In the genomic region with DNA sequence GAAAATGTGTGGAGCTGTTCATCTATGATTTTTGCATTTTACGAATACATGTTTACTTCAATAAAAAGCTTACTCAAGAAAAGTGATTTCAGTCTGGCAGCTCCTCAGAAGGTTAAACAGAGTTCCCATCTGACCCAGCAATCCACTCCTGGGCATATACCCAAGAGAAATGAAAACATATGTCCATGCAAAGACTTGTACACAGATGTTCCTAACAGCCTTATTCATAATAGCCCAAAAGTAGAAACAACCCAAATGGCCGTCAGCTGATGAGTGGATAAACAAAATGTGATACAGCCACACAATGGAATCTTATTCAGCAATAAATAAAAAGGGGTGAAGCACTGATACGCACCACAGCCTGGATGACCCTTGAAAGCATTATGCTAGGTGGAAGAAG, we compare ENCODE assay signal across 18 cellular contexts. TPM values are rescaled to one million over a fixed set of nuclear protein-coding genes. Genes with fewer than 3 reads are reported as not detected.
DNase-seq lines count a peak whose midpoint lies in the region; ATAC-seq and TF ChIP-seq lines count a peak whose summit lies in the region.
"Had no signal": no experiment of that assay in that cellular context is flagged by ENCODE, and none has a peak within 500 bp of the region (broad histone marks: within the 10 kb centered on the region; RNA-seq: fewer than 3 reads in every experiment).

No MANE protein-coding gene starts in this region.

- H3K4me1 ChIP-seq in parathyroid adenoma (peaks cover 36% of the 10 kb centered on the region), neuronal stem cell (ENCODE audit: control insufficient read depth in 2 of 2, insufficient read depth in 1 of 2, low read depth in 1 of 2, low read length in 2 of 2) (peaks cover 2 to 13% of the 10 kb centered on the region in 2 donors)
- H3K4me1 ChIP-seq: colonic mucosa had no signal

- peaks cover 8% of the 10 kb centered on the region for H3K79me2 ChIP-seq in parathyroid adenoma

- no peak overlapping the region for H3K18ac ChIP-seq in neuronal stem cell (ENCODE audit: low read length)

- no peaks in the 10 kb centered on the region for H3K4me1 Mint-ChIP-seq in natural killer cell

- ATAC-seq in natural killer cell: no peak
- ATAC-seq: activated naive CD4-positive, alpha-beta T cell treated with anti-CD3 and anti-CD28 coated beads, Interleukin-2, amount 50 U/mL, for 72 hours; left lung had no signal

- H3K27ac ChIP-seq in parathyroid adenoma (peak overlapping the region; percentile 86), neuronal stem cell (replicated peaks; ENCODE audit: low read length) (no peak overlapping the region)
- H3K27ac ChIP-seq: colonic mucosa, left lung, neutrophil, Peyer's patch, SK-N-MC, thyroid gland had no signal

- no peak overlapping the region for H3K4me3 Mint-ChIP-seq in natural killer cell

- H4K8ac ChIP-seq in neuronal stem cell (ENCODE audit: low read depth, low read length): no peak overlapping the region

- WGBS in neuronal stem cell (ENCODE audit: extremely low coverage in 2 of 2, insufficient read length in 2 of 2, insufficient replicate concordance in 1 of 2), 2 donors: no CpG with 5 or more reads among the region's 3 CpGs

- H2BK120ac ChIP-seq in neuronal stem cell (ENCODE audit: low read depth, low read length): no peak overlapping the region

- H3K4me3 ChIP-seq in parathyroid adenoma (ENCODE audit: low read depth, low read length) (no peak overlapping the region), neuronal stem cell (ENCODE audit: low read length in 2 of 2) (no peak overlapping the region)
- H3K4me3 ChIP-seq: colonic mucosa, left lung, Peyer's patch, SK-N-MC, thyroid gland had no signal

- no peak overlapping the region for H3K27ac Mint-ChIP-seq in natural killer cell
- H3K27ac Mint-ChIP-seq: activated naive CD4-positive, alpha-beta T cell treated with anti-CD3 and anti-CD28 coated beads, Interleukin-2, amount 50 U/mL, for 72 hours had no signal

- no peak overlapping the region for H2BK5ac ChIP-seq in neuronal stem cell (ENCODE audit: low read length)

- no peak overlapping the region for H2AK5ac ChIP-seq in neuronal stem cell (ENCODE audit: low read depth, low read length)

- TF ChIP-seq POLR2A in erythroblast (IDR thresholded peaks at IDR 0.05; ENCODE audit: low read length): no peak

- no peak for TF ChIP-seq CTCF in parathyroid adenoma (IDR thresholded peaks at IDR 0.05)
- no peak for TF ChIP-seq CTCF in natural killer cell (IDR thresholded peaks at IDR 0.05)

- H3K36me3 Mint-ChIP-seq in natural killer cell: no peaks in the 10 kb centered on the region
- H3K36me3 Mint-ChIP-seq: activated naive CD4-positive, alpha-beta T cell treated with anti-CD3 and anti-CD28 coated beads, Interleukin-2, amount 50 U/mL, for 72 hours had no signal

- H3K36me3 ChIP-seq in parathyroid adenoma (ENCODE audit: control insufficient read depth, insufficient read depth, low read length) (no peaks in the 10 kb centered on the region), neuronal stem cell (replicated peaks in 1 of 2; ENCODE audit: control insufficient read depth in 2 of 2, insufficient read depth in 2 of 2, low read length in 2 of 2) (no peaks in the 10 kb centered on the region)
- H3K36me3 ChIP-seq: colonic mucosa, left lung, neutrophil, Peyer's patch, thyroid gland had no signal

- H3K9ac ChIP-seq in parathyroid adenoma (no peak overlapping the region), neuronal stem cell (ENCODE audit: low read depth, low read length, poor library complexity) (no peak overlapping the region)

- DNase-seq in DMS 273 (lab: John Stamatoyannopoulos, UW; ENCODE audit: unreplicated experiment): peak; percentile 85
- peak; percentile 15 for DNase-seq in LHCN-M2 (ENCODE audit: low read depth)
- DNase-seq in erythroblast (lab: John Stamatoyannopoulos, UW): peak; percentile 18 to 35
- no peak for DNase-seq in neuronal stem cell (ENCODE audit: low spot score)
- DNase-seq in occipital lobe (lab: John Stamatoyannopoulos, UW): no peak
- no peak for DNase-seq in natural killer cell
- DNase-seq in NCI-H2029 (lab: John Stamatoyannopoulos, UW): no peak
- DNase-seq: activated CD4-positive, alpha-beta T cell treated with anti-CD3 and anti-CD28 coated beads for 1 hour; colonic mucosa; left lung; NK-92 treated with Interleukin-12 subunit alpha and Interleukin-12 subunit beta, amount 100 ng/mL, for 24 hours; Peyer's patch; stimulated activated CD4-positive, alpha-beta T cell treated with anti-CD3 and anti-CD28 coated beads, Interleukin-15, amount 100 ng/mL, for 24 hours; thyroid gland had no signal

- H3K9me3 Mint-ChIP-seq in natural killer cell: no peaks in the 10 kb centered on the region
- H3K9me3 Mint-ChIP-seq: activated naive CD4-positive, alpha-beta T cell treated with anti-CD3 and anti-CD28 coated beads, Interleukin-2, amount 50 U/mL, for 72 hours had no signal

- H3K14ac ChIP-seq in neuronal stem cell (ENCODE audit: low read length): no peak overlapping the region

- no peak overlapping the region for H4K91ac ChIP-seq in neuronal stem cell (ENCODE audit: low read depth, low read length, poor library complexity)

- no peaks in the 10 kb centered on the region for H3K27me3 Mint-ChIP-seq in natural killer cell (ENCODE audit: low read depth in 2 of 2)

- H3K23ac ChIP-seq in neuronal stem cell (ENCODE audit: low read depth, low read length, poor library complexity): no peak overlapping the region

- H3K4me2 ChIP-seq in parathyroid adenoma (ENCODE audit: low read length): no peak overlapping the region
- H3K4me2 ChIP-seq in neuronal stem cell (ENCODE audit: insufficient read depth, low read length, poor library complexity, severe bottlenecking): no peak overlapping the region

- no peak overlapping the region for H2BK12ac ChIP-seq in neuronal stem cell (ENCODE audit: low read length)

- no peak overlapping the region for H2AFZ ChIP-seq in parathyroid adenoma
- no peak overlapping the region for H2AFZ ChIP-seq in neuronal stem cell (ENCODE audit: low read length)

- H3K4ac ChIP-seq in neuronal stem cell (ENCODE audit: low read length): no peak overlapping the region

- H3K9me3 ChIP-seq in parathyroid adenoma (ENCODE audit: control insufficient read depth, low read length): no peaks in the 10 kb centered on the region
- no peaks in the 10 kb centered on the region for H3K9me3 ChIP-seq in neuronal stem cell (replicated peaks in 1 of 2; ENCODE audit: control insufficient read depth in 2 of 2, insufficient read depth in 1 of 2, low read depth in 1 of 2, low read length in 2 of 2)
- H3K9me3 ChIP-seq: colonic mucosa, left lung, neutrophil, Peyer's patch, thyroid gland had no signal

- intact Hi-C loops in natural killer cell (cut with micrococcal nuclease): no loop called here

- no peak overlapping the region for H2BK15ac ChIP-seq in neuronal stem cell (ENCODE audit: low read length)

- no peaks in the 10 kb centered on the region for H3K27me3 ChIP-seq in parathyroid adenoma (ENCODE audit: control insufficient read depth, insufficient read depth, low read length)
- no peaks in the 10 kb centered on the region for H3K27me3 ChIP-seq in neuronal stem cell (ENCODE audit: control insufficient read depth in 3 of 3, insufficient read depth in 3 of 3, low read depth in 1 of 3, low read length in 3 of 3)
- H3K27me3 ChIP-seq: colonic mucosa, left lung, neutrophil, Peyer's patch, thyroid gland had no signal

- peaks cover 2% of the 10 kb centered on the region for H3K79me1 ChIP-seq in neuronal stem cell (ENCODE audit: low read depth, low read length)

RNA-seq across cellular contexts. Expression of a gene that starts 20.8 kb away (rescaled TPM):
- 2.4 and 3.6 TPM in 2 replicates for total RNA-seq in LHCN-M2 (2014; rRNA removed)
- 1.5 TPM for polyA plus RNA-seq in LHCN-M2 (2012)
- polyA plus RNA-seq in neuronal stem cell (2013, experiment 1 of 2): 4.4 TPM
- 4.3 TPM for polyA plus RNA-seq in neuronal stem cell (2013, experiment 2 of 2)
- total RNA-seq in occipital lobe: 68.6 TPM
- under 1 TPM; 0.05 to 0.66 (median 0.23) TPM for total RNA-seq in natural killer cell
- total RNA-seq: activated naive CD4-positive, alpha-beta T cell treated with anti-CD3 and anti-CD28 coated beads, Interleukin-2, amount 50 U/mL, for 72 hours had no signal

Comparison
In these comparisons a context has a peak if more than half of its experiments do, and no peak if none do; other contexts are left out.
1. DNase-seq: peak in DMS 273 (single experiment), LHCN-M2 (single experiment) and erythroblast (2 of 2); none in neuronal stem cell (single experiment), occipital lobe (single experiment), natural killer cell (single experiment) and NCI-H2029 (single experiment).
2. RNA of a gene that starts 20.8 kb away (total RNA-seq): 68.6 TPM in occipital lobe (single experiment); 2.4 to 3.6 TPM in LHCN-M2 and 0.05 to 0.66 TPM in natural killer cell; every median in the first group is over 10 times any median in the second.